ENCODE assay signal across 26 cellular contexts in the genomic region with DNA sequence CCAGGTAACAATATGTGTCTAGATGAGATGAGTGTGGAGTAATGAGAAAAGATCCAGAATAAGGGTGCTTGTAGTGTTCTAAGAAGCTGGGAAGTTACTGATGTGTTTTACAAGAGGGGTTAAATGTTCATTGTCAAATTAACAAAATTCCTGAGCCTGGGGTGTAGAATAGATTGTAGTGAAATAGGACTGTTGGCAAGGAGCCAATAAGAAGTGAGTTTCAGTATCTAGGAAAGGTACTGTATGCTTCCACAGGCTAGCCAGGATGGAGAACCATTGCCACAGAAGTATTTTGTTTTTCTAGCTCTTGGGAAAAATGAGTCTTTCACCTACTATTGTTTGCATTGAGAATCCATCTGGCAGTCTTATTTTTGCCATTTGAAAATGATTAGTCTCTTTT. TPM values are rescaled to one million over a fixed set of nuclear protein-coding genes. Genes with fewer than 3 reads are reported as not detected.
"Had no signal": no experiment of that assay in that cellular context is flagged by ENCODE, and none has a peak within 500 bp of the region (broad histone marks: within the 10 kb centered on the region; RNA-seq: fewer than 3 reads in every experiment).

No MANE protein-coding gene starts in this region.

- H3K27me3 ChIP-seq: colonic mucosa, esophagus squamous epithelium, gastrocnemius medialis, heart right ventricle, left lung had no signal

- H3K9me3 ChIP-seq: colonic mucosa, esophagus squamous epithelium, gastrocnemius medialis, heart right ventricle, left lung, lower lobe of right lung, mucosa of descending colon had no signal

- ATAC-seq: effector memory CD8-positive, alpha-beta T cell; esophagus mucosa; gastrocnemius medialis; heart right ventricle; left cardiac atrium; left lung; left ventricle myocardium superior; lower lobe of right lung; mucosa of descending colon had no signal

- H3K27ac ChIP-seq: colonic mucosa, epithelial cell of prostate, esophagus squamous epithelium, gastrocnemius medialis, heart right ventricle, left lung, lower lobe of right lung had no signal

- H3K4me1 ChIP-seq: colonic mucosa, esophagus squamous epithelium, gastrocnemius medialis, heart right ventricle, left lung, lower lobe of right lung had no signal

- DNase-seq: colonic mucosa; cortex of kidney; effector CD8-positive, alpha-beta T cell; effector memory CD8-positive, alpha-beta T cell; endodermal cell; erythroblast; esophagus squamous epithelium; foreskin fibroblast; foreskin melanocyte; gastrocnemius medialis; glutamatergic neuron; head of caudate nucleus; heart right ventricle; hippocampal formation; left cardiac atrium; left lung; left ventricle myocardium superior; lower lobe of right lung; mesenchymal stem cell; mucosa of descending colon; naive B cell had no signal

- H3K36me3 ChIP-seq: colonic mucosa, esophagus squamous epithelium, gastrocnemius medialis, heart right ventricle, left lung, lower lobe of right lung had no signal

- H3K4me3 ChIP-seq: colonic mucosa, esophagus squamous epithelium, gastrocnemius medialis, heart right ventricle, left lung, lower lobe of right lung, mucosa of descending colon had no signal

- FAIRE-seq: endometrium, keratinocyte had no signal

RNA-seq across cellular contexts. Expression of a gene that starts 10.5 kb away (rescaled TPM):
- total RNA-seq: myocyte had no signal
- polyA plus RNA-seq: keratinocyte had no signal
